In genomic region chr4:79298484-79298883, GRCh38 we compare ENCODE assay signal across 29 cellular contexts. TPM values are rescaled to one million over a fixed set of nuclear protein-coding genes. Genes with fewer than 3 reads are reported as not detected.
"Had no signal": no experiment of that assay in that cellular context is flagged by ENCODE, and none has a peak within 500 bp of the region (broad histone marks: within the 10 kb centered on the region; RNA-seq: fewer than 3 reads in every experiment).

No MANE protein-coding gene starts in this region.

- DNase-seq: activated CD4-positive, alpha-beta T cell treated with anti-CD3 and anti-CD28 coated beads for 48 hours; activated CD4-positive, alpha-beta T cell treated with anti-CD3 and anti-CD28 coated beads, Interleukin-2, amount 50 U/mL, for 48 hours; activated CD8-positive, alpha-beta memory T cell treated with anti-CD3 and anti-CD28 coated beads for 24 hours; activated effector memory CD4-positive, alpha-beta T cell treated with Interleukin-2 at 50 U/mL for 16 hours; activated naive CD4-positive, alpha-beta T cell treated with Interleukin-2 at 50 U/mL for 16 hours; adrenal gland; dorsolateral prefrontal cortex; effector memory CD8-positive, alpha-beta T cell; gastrocnemius medialis; glutamatergic neuron; left cardiac atrium; natural killer cell; stimulated activated naive CD4-positive, alpha-beta T cell treated with Interleukin-2 at 50 U/mL for 16 hours; T-helper 9 cell had no signal

- H3K36me3 ChIP-seq: adrenal gland, ascending aorta, cardiac muscle cell, gastrocnemius medialis, neural progenitor cell, tibial nerve had no signal

- H3K9me3 Mint-ChIP-seq: mesothelial cell of epicardium; neural progenitor cell; T-helper 1 cell treated with Interleukin-12 subunit alpha and Interleukin-12 subunit beta and Interleukin-4 antibody, amounts not matched to agents 30 μg/mL and 1 μg/mL, for 36 hours had no signal

- H3K4me3 ChIP-seq: adrenal gland, ascending aorta, cardiac muscle cell, coronary artery, dorsolateral prefrontal cortex, gastrocnemius medialis, neural progenitor cell, tibial nerve had no signal

- H3K27me3 Mint-ChIP-seq: activated naive CD8-positive, alpha-beta T cell; brain; effector memory CD8-positive, alpha-beta T cell had no signal

- H3K27ac ChIP-seq: adrenal gland, ascending aorta, cardiac muscle cell, coronary artery, dorsolateral prefrontal cortex, gastrocnemius medialis, neural progenitor cell, tibial nerve, VCaP had no signal

- H3K4me1 Mint-ChIP-seq: brain, mesothelial cell of epicardium, natural killer cell, neural progenitor cell had no signal

- ATAC-seq: activated CD4-positive, CD25-positive, alpha-beta regulatory T cell treated with anti-CD3 and anti-CD28 coated beads, Interleukin-2, amount 50 U/mL, for 24 hours; effector memory CD8-positive, alpha-beta T cell; gastrocnemius medialis; natural killer cell had no signal

- H3K27me3 ChIP-seq: adrenal gland, ascending aorta, cardiac muscle cell, dorsolateral prefrontal cortex, gastrocnemius medialis, neural progenitor cell, tibial nerve had no signal

- H3K36me3 Mint-ChIP-seq: activated naive CD8-positive, alpha-beta T cell; brain; mesothelial cell of epicardium; natural killer cell; neural progenitor cell had no signal

- H3K9me3 ChIP-seq: adrenal gland, ascending aorta, gastrocnemius medialis, tibial nerve had no signal

- H3K27ac Mint-ChIP-seq: activated naive CD8-positive, alpha-beta T cell; brain; effector memory CD8-positive, alpha-beta T cell; mesothelial cell of epicardium; natural killer cell; neural progenitor cell; T-helper 1 cell treated with Interleukin-12 subunit alpha and Interleukin-12 subunit beta and Interleukin-4 antibody, amounts not matched to agents 30 μg/mL and 1 μg/mL, for 36 hours had no signal

- H3K4me1 ChIP-seq: adrenal gland, ascending aorta, gastrocnemius medialis, neural progenitor cell, tibial nerve had no signal

- H3K4me3 Mint-ChIP-seq: activated naive CD8-positive, alpha-beta T cell; brain; effector memory CD8-positive, alpha-beta T cell; mesothelial cell of epicardium; natural killer cell; neural progenitor cell; T-helper 1 cell treated with Interleukin-12 subunit alpha and Interleukin-12 subunit beta and Interleukin-4 antibody, amounts not matched to agents 30 μg/mL and 1 μg/mL, for 36 hours had no signal

RNA-seq across cellular contexts. Expression of gene NAA11, which starts 27.4 kb away (rescaled TPM):
- total RNA-seq: adrenal gland, ascending aorta, cardiac muscle cell, cerebellum, gastrocnemius medialis, left cardiac atrium, lower leg skin, mesothelial cell of epicardium, natural killer cell, omental fat pad, temporal lobe, tibial nerve had no signal
- polyA plus RNA-seq: adrenal gland, cardiac muscle cell had no signal
